ENCODE assay signal across 18 cellular contexts in the genomic region with DNA sequence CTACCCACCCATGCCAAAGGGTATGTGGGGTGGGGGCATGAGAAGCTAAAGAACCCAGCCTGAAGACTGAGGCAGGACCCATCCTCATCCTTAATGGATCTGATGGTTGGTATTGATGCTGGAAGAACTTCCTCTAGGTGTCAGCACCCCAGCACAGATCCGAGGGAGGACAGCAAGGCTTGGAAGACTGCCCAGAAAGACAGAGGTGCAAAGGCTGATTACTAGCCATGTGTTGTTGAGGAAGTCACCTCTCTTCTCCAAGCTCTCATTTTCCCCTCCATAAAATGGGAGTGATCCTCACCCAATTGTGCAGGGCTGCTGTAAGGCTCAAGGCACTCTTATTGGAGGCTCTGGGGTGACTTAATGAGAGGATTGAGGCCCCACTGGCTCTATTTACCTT.
DNase-seq lines count a peak whose midpoint lies in the region; TF ChIP-seq lines count a peak whose summit lies in the region.
"Had no signal": no experiment of that assay in that cellular context is flagged by ENCODE, and none has a peak within 500 bp of the region (broad histone marks: within the 10 kb centered on the region; RNA-seq: fewer than 3 reads in every experiment).

No MANE protein-coding gene starts in this region.

- H3K9me3 ChIP-seq in testis: no peaks in the 10 kb centered on the region
- no peaks in the 10 kb centered on the region for H3K9me3 ChIP-seq in effector memory CD4-positive, alpha-beta T cell (ENCODE audit: control insufficient read depth, low read length)
- H3K9me3 ChIP-seq: upper lobe of left lung had no signal

- H3K27me3 ChIP-seq in testis: no peaks in the 10 kb centered on the region
- H3K27me3 ChIP-seq in effector memory CD4-positive, alpha-beta T cell (replicated peaks; ENCODE audit: control insufficient read depth, insufficient read depth, low read length, poor library complexity, severe bottlenecking): no peaks in the 10 kb centered on the region
- H3K27me3 ChIP-seq: cardiac muscle cell, upper lobe of left lung had no signal

- H3K4me3 ChIP-seq in fibroblast of pulmonary artery (replicated peaks; ENCODE audit: low read depth, low read length) (no peak overlapping the region), testis (no peak overlapping the region)
- H3K4me3 ChIP-seq in effector memory CD4-positive, alpha-beta T cell (ENCODE audit: insufficient read depth, low read depth, low read length, poor library complexity, severe bottlenecking): no peak overlapping the region
- H3K4me3 ChIP-seq: cardiac muscle cell, GM23248, upper lobe of left lung had no signal

- no peaks in the 10 kb centered on the region for H3K36me3 Mint-ChIP-seq in activated CD4-positive, alpha-beta memory T cell treated with anti-CD3 and anti-CD28 coated beads, Interleukin-2, amount 10 ng/mL, durations not matched to agents 7 days and 5 days (ENCODE audit: low read depth)

- TF ChIP-seq POLR2A in testis (IDR thresholded peaks at IDR 0.05): no peak

- DNase-seq in NCI-H82 (lab: John Stamatoyannopoulos, UW): peak; percentile 9
- DNase-seq in NCI-H82 treated with DMSO at 0.1 percent for 48 hours (lab: John Stamatoyannopoulos, UW; ENCODE audit: unreplicated experiment): no peak
- peak; percentile 59 for DNase-seq in NCI-H510A treated with DMSO at 0.1 percent for 48 hours (lab: John Stamatoyannopoulos, UW)
- DNase-seq in fibroblast of pulmonary artery (ENCODE audit: low read depth): peak; percentile 14
- DNase-seq in testis: peak; percentile 24
- DNase-seq in activated CD4-positive, alpha-beta memory T cell treated with anti-CD3 and anti-CD28 coated beads, Interleukin-2, amount 10 ng/mL, durations not matched to agents 7 days and 5 days: no peak
- no peak for DNase-seq in effector memory CD4-positive, alpha-beta T cell
- DNase-seq in activated gamma-delta T cell (lab: John Stamatoyannopoulos, UW): no peak
- DNase-seq: GM23248; KBM-7; NCI-H226; right cardiac atrium; stimulated activated naive CD8-positive, alpha-beta T cell treated with anti-CD3 and anti-CD28 coated beads, Interleukin-15, amount 100 ng/mL, for 72 hours; upper lobe of left lung had no signal

- CTCF ChIA-PET in activated CD4-positive, alpha-beta memory T cell treated with anti-CD3 and anti-CD28 coated beads, Interleukin-2, amount 10 ng/mL, durations not matched to agents 7 days and 5 days (lab: Charles Lee): no interaction called here

- intact Hi-C loops in testis (cut with DNase I; ENCODE audit: low total_unique reads): no loop called here

- TF ChIP-seq CTCF in fibroblast of pulmonary artery (IDR thresholded peaks at IDR 0.05; ENCODE audit: low read length, missing control alignments): no peak
- no peak for TF ChIP-seq CTCF in testis (IDR thresholded peaks at IDR 0.05)

- no peaks in the 10 kb centered on the region for H3K27me3 Mint-ChIP-seq in activated CD4-positive, alpha-beta memory T cell treated with anti-CD3 and anti-CD28 coated beads, Interleukin-2, amount 10 ng/mL, durations not matched to agents 7 days and 5 days
- H3K27me3 Mint-ChIP-seq: activated T-helper 17 cell treated with anti-CD3 and anti-CD28 coated beads, Interleukin-2, amount 50 U/mL, for 72 hours; stimulated activated naive CD8-positive, alpha-beta T cell treated with anti-CD3 and anti-CD28 coated beads, Interleukin-15, amount 100 ng/mL, for 72 hours had no signal

- H3K4me1 Mint-ChIP-seq in activated CD4-positive, alpha-beta memory T cell treated with anti-CD3 and anti-CD28 coated beads, Interleukin-2, amount 10 ng/mL, durations not matched to agents 7 days and 5 days: no peaks in the 10 kb centered on the region
- H3K4me1 Mint-ChIP-seq: activated T-helper 17 cell treated with anti-CD3 and anti-CD28 coated beads, Interleukin-2, amount 50 U/mL, for 72 hours; stimulated activated naive CD8-positive, alpha-beta T cell treated with anti-CD3 and anti-CD28 coated beads, Interleukin-15, amount 100 ng/mL, for 72 hours had no signal

- WGBS in testis, 2 donors: 17 to 50% methylated on average over 1 of the region's 1 CpG

- H3K36me3 ChIP-seq in testis (ENCODE audit: low read depth, missing control alignments): no peaks in the 10 kb centered on the region
- H3K36me3 ChIP-seq in effector memory CD4-positive, alpha-beta T cell (ENCODE audit: control insufficient read depth, insufficient read depth, low read length): no peaks in the 10 kb centered on the region
- H3K36me3 ChIP-seq: cardiac muscle cell, upper lobe of left lung had no signal

- POLR2A ChIA-PET in activated CD4-positive, alpha-beta memory T cell treated with anti-CD3 and anti-CD28 coated beads, Interleukin-2, amount 10 ng/mL, durations not matched to agents 7 days and 5 days (lab: Charles Lee): no interaction called here

- H3K4me1 ChIP-seq in testis: no peaks in the 10 kb centered on the region
- no peaks in the 10 kb centered on the region for H3K4me1 ChIP-seq in effector memory CD4-positive, alpha-beta T cell (ENCODE audit: control insufficient read depth, insufficient read depth, low read length, poor library complexity, severe bottlenecking)
- H3K4me1 ChIP-seq: upper lobe of left lung had no signal

- H3K27ac Mint-ChIP-seq in activated CD4-positive, alpha-beta memory T cell treated with anti-CD3 and anti-CD28 coated beads, Interleukin-2, amount 10 ng/mL, durations not matched to agents 7 days and 5 days: no peak overlapping the region
- H3K27ac Mint-ChIP-seq: activated T-helper 17 cell treated with anti-CD3 and anti-CD28 coated beads, Interleukin-2, amount 50 U/mL, for 72 hours; T-helper 2 cell treated with Interferon-gamma antibody and Interleukin-4, amounts not matched to agents 5 μg/mL and 100 μg/mL, for 36 hours had no signal

- no peaks in the 10 kb centered on the region for H3K9me3 Mint-ChIP-seq in activated CD4-positive, alpha-beta memory T cell treated with anti-CD3 and anti-CD28 coated beads, Interleukin-2, amount 10 ng/mL, durations not matched to agents 7 days and 5 days
- H3K9me3 Mint-ChIP-seq: activated T-helper 17 cell treated with anti-CD3 and anti-CD28 coated beads, Interleukin-2, amount 50 U/mL, for 72 hours; stimulated activated naive CD8-positive, alpha-beta T cell treated with anti-CD3 and anti-CD28 coated beads, Interleukin-15, amount 100 ng/mL, for 72 hours; T-helper 2 cell treated with Interferon-gamma antibody and Interleukin-4, amounts not matched to agents 5 μg/mL and 100 μg/mL, for 36 hours had no signal

- H3K4me3 Mint-ChIP-seq in activated CD4-positive, alpha-beta memory T cell treated with anti-CD3 and anti-CD28 coated beads, Interleukin-2, amount 10 ng/mL, durations not matched to agents 7 days and 5 days: no peak overlapping the region
- H3K4me3 Mint-ChIP-seq: activated T-helper 17 cell treated with anti-CD3 and anti-CD28 coated beads, Interleukin-2, amount 50 U/mL, for 72 hours; stimulated activated naive CD8-positive, alpha-beta T cell treated with anti-CD3 and anti-CD28 coated beads, Interleukin-15, amount 100 ng/mL, for 72 hours; T-helper 2 cell treated with Interferon-gamma antibody and Interleukin-4, amounts not matched to agents 5 μg/mL and 100 μg/mL, for 36 hours had no signal

- H3K27ac ChIP-seq in testis: no peak overlapping the region
- no peak overlapping the region for H3K27ac ChIP-seq in effector memory CD4-positive, alpha-beta T cell (ENCODE audit: insufficient read depth, low read length, poor library complexity, severe bottlenecking)
- H3K27ac ChIP-seq: cardiac muscle cell, GM23248, HL-60, upper lobe of left lung had no signal

Comparison
In these comparisons a context has a peak if more than half of its experiments do, and no peak if none do; other contexts are left out.
1. DNase-seq: peak in NCI-H82 (single experiment), NCI-H510A treated with DMSO at 0.1 percent for 48 hours (single experiment), fibroblast of pulmonary artery (single experiment) and testis (single experiment); none in NCI-H82 treated with DMSO at 0.1 percent for 48 hours (single experiment), activated CD4-positive, alpha-beta memory T cell treated with anti-CD3 and anti-CD28 coated beads, Interleukin-2, amount 10 ng/mL, durations not matched to agents 7 days and 5 days (single experiment), effector memory CD4-positive, alpha-beta T cell (0 of 3) and activated gamma-delta T cell (single experiment).